Comparison of ENCODE assay signal across 9 cellular contexts in the genomic region with DNA sequence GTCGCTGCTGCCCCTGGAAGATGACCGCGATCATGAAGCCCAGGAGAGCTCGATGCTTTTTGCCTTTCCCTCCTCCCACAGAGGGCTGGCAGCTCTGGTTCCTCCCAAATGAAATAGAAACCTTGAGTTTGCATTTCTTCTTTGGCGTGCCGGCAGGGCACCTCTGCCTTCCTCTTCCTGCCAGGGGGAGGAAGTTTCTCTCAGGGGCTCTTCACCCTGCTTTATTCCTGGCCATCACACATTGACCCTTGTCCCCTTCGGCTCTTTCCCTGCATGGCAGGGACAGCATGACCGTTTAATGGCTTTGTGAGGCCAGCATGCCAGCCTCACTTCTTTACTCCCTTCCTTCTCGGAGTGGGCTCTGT. TPM values are rescaled to one million over a fixed set of nuclear protein-coding genes. Genes with fewer than 3 reads are reported as not detected.
DNase-seq lines count a peak whose midpoint lies in the region; ATAC-seq and TF ChIP-seq lines count a peak whose summit lies in the region.
"Had no signal": no experiment of that assay in that cellular context is flagged by ENCODE, and none has a peak within 500 bp of the region (broad histone marks: within the 10 kb centered on the region; RNA-seq: fewer than 3 reads in every experiment).

No MANE protein-coding gene starts in this region.

- TF ChIP-seq POLR2A in body of pancreas (IDR thresholded peaks at IDR 0.05): no peak

- H3K9me3 Mint-ChIP-seq in T-helper 2 cell treated with Interferon-gamma antibody and Interleukin-4, amounts not matched to agents 5 μg/mL and 100 μg/mL, for 36 hours: no peaks in the 10 kb centered on the region

- no peak for TF ChIP-seq CTCF in body of pancreas (IDR thresholded peaks at IDR 0.05)
- no peak for TF ChIP-seq CTCF in lung (IDR thresholded peaks at IDR 0.05; ENCODE audit: control extremely low read depth, extremely low read depth)

- H3K4me1 Mint-ChIP-seq in T-helper 2 cell treated with Interferon-gamma antibody and Interleukin-4, amounts not matched to agents 5 μg/mL and 100 μg/mL, for 36 hours (ENCODE audit: low read depth): peaks cover 62% of the 10 kb centered on the region

- peak overlapping the region; percentile 73 for H3K27ac Mint-ChIP-seq in T-helper 2 cell treated with Interferon-gamma antibody and Interleukin-4, amounts not matched to agents 5 μg/mL and 100 μg/mL, for 36 hours

- peaks cover 0 to 2% of the 10 kb centered on the region in 2 donors for H3K36me3 ChIP-seq in body of pancreas (replicated peaks in 1 of 2; ENCODE audit: insufficient read depth in 1 of 2, low read depth in 2 of 2)
- H3K36me3 ChIP-seq in lung (ENCODE audit: control insufficient read depth in 2 of 2, insufficient read depth in 2 of 2, low read length in 2 of 2): peaks cover 0 to 15% of the 10 kb centered on the region in 2 donors
- peaks cover 7% of the 10 kb centered on the region for H3K36me3 ChIP-seq in thymus (ENCODE audit: control insufficient read depth, insufficient read depth)

- ATAC-seq in body of pancreas (no peak), lung (ENCODE audit: insufficient read depth, low FRiP score) (no peak), GM21515 (IDR thresholded peaks at IDR 0.05; ENCODE audit: unreplicated experiment) (no peak)

- intact Hi-C loops in body of pancreas (cut with DNase I): no loop called here

- H3K27me3 ChIP-seq in body of pancreas (no peaks in the 10 kb centered on the region), lung (ENCODE audit: control insufficient read depth, insufficient read depth) (no peaks in the 10 kb centered on the region), thymus (ENCODE audit: control insufficient read depth, insufficient read depth) (peaks cover 2% of the 10 kb centered on the region)

- no peaks in the 10 kb centered on the region for H3K27me3 Mint-ChIP-seq in T-helper 2 cell treated with Interferon-gamma antibody and Interleukin-4, amounts not matched to agents 5 μg/mL and 100 μg/mL, for 36 hours (ENCODE audit: low read depth)

- H3K36me3 Mint-ChIP-seq in T-helper 2 cell treated with Interferon-gamma antibody and Interleukin-4, amounts not matched to agents 5 μg/mL and 100 μg/mL, for 36 hours (ENCODE audit: low read depth): peaks cover 15% of the 10 kb centered on the region

- H3K4me3 ChIP-seq in body of pancreas: no peak overlapping the region
- no peak overlapping the region for H3K4me3 ChIP-seq in lung
- no peak overlapping the region for H3K4me3 ChIP-seq in thymus (ENCODE audit: low read length)

- H3K4me3 Mint-ChIP-seq in T-helper 2 cell treated with Interferon-gamma antibody and Interleukin-4, amounts not matched to agents 5 μg/mL and 100 μg/mL, for 36 hours: peak overlapping the region; percentile 61

- H3K9me3 ChIP-seq in body of pancreas (no peaks in the 10 kb centered on the region), lung (ENCODE audit: control insufficient read depth in 2 of 2, insufficient read depth in 1 of 2, low read length in 1 of 2) (no peaks in the 10 kb centered on the region), thymus (ENCODE audit: control insufficient read depth) (no peaks in the 10 kb centered on the region)

- H3K4me1 ChIP-seq in body of pancreas (peaks cover 84% of the 10 kb centered on the region), lung (ENCODE audit: control insufficient read depth in 2 of 2, insufficient read depth in 2 of 2, low read length in 2 of 2) (peaks cover 21 to 68% of the 10 kb centered on the region in 2 donors), thymus (ENCODE audit: control insufficient read depth, insufficient read depth, low read length) (no peaks in the 10 kb centered on the region)

- no peak for DNase-seq in T-helper 2 cell treated with Interferon-gamma antibody and Interleukin-4, amounts not matched to agents 5 μg/mL and 100 μg/mL, for 36 hours (ENCODE audit: low spot score)
- DNase-seq in T-helper 2 cell: no peak
- no peak for DNase-seq in body of pancreas
- DNase-seq in lung (ENCODE audit: low spot score): no peak
- DNase-seq in DMS79 (lab: John Stamatoyannopoulos, UW): no peak
- no peak for DNase-seq in EL
- DNase-seq: NCI-H2029 had no signal

- H3K27ac ChIP-seq in body of pancreas (peak overlapping the region in 3 of 4 donors; percentile 89 to 98 (median 93)), lung (ENCODE audit: low read depth in 1 of 2, low read length in 1 of 2) (peak overlapping the region; percentile 50 to 69), thymus (ENCODE audit: low read depth) (peak overlapping the region; percentile 34)

- 52 to 77% methylated on average over 9 of the region's 9 CpGs for WGBS in body of pancreas, 2 donors
- WGBS in lung, 2 donors: 27 to 54% methylated on average over 9 of the region's 9 CpGs
- 49% methylated on average over 9 of the region's 9 CpGs for WGBS in thymus

RNA-seq across cellular contexts. Expression of a gene that starts 47.9 kb away (rescaled TPM):
- total RNA-seq in body of pancreas: 100 to 1,000 TPM; 143 to 148 TPM
- 100 to 1,000 TPM; 339 to 552 TPM for total RNA-seq in lung
- polyA plus RNA-seq in lung: 100 to 1,000 TPM; 229 to 394 TPM
- 124 TPM for polyA plus RNA-seq in thymus

RNA-seq across cellular contexts. Expression of a gene that starts 49.0 kb away (rescaled TPM):
- total RNA-seq in body of pancreas: 10 to 100 TPM in 1 of 2 donors, 1 to 10 TPM in 1; 9.9 to 11.4 TPM
- total RNA-seq in lung: 1 to 10 TPM; 2.0 to 7.1 TPM
- 10 to 100 TPM in 1 of 2 donors, 1 to 10 TPM in 1; 4.9 to 17.8 TPM for polyA plus RNA-seq in lung
- polyA plus RNA-seq in thymus: 6.5 TPM

Comparison
In these comparisons a context has a peak if more than half of its experiments do, and no peak if none do; other contexts are left out.
1. H3K27ac ChIP-seq: peak in every context shown above with its lines; median percentile 93 in body of pancreas; 60 in lung; 34 in thymus.